ENCODE assay signal across 16 cellular contexts in the genomic region with DNA sequence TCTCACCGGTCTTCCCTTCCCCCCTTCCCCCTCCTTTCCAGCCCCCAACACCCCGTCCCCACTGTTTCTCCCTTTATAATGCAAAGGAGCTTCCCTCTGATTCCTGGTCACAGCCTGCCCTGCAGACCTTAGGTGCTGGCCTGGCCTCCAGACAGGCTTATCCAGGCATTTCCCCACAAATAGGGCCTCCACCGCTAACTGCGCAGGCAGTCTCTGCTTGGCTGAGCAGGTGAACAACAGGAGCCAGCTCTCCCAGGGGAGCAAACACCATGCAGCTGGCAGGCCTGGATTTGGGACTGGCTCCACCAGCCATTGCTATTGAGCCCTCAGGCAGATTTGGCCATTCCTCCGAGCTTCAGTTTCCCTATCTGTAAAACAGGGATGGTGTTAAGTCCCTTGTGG. TPM values are rescaled to one million over a fixed set of nuclear protein-coding genes. Genes with fewer than 3 reads are reported as not detected.
A peak's percentile ranks its signal among the peaks of the same experiment; 100 is the strongest.
DNase-seq lines count a peak whose midpoint lies in the region; ATAC-seq and TF ChIP-seq lines count a peak whose summit lies in the region.
"Had no signal": no experiment of that assay in that cellular context is flagged by ENCODE, and none has a peak within 500 bp of the region (broad histone marks: within the 10 kb centered on the region; RNA-seq: fewer than 3 reads in every experiment).

No MANE protein-coding gene starts in this region.

- no peaks in the 10 kb centered on the region for H3K9me3 Mint-ChIP-seq in HFFc6
- H3K9me3 Mint-ChIP-seq: activated naive CD8-positive, alpha-beta T cell treated with anti-CD3 and anti-CD28 coated beads, Interleukin-2, amount 50 U/mL, for 24 hours; T-helper 2 cell treated with Interferon-gamma antibody and Interleukin-4, amounts not matched to agents 5 μg/mL and 100 μg/mL, for 36 hours had no signal

- no peak overlapping the region for H3K27ac Mint-ChIP-seq in HFFc6
- H3K27ac Mint-ChIP-seq: activated naive CD8-positive, alpha-beta T cell treated with anti-CD3 and anti-CD28 coated beads, Interleukin-2, amount 50 U/mL, for 24 hours; B cell; T-helper 2 cell treated with Interferon-gamma antibody and Interleukin-4, amounts not matched to agents 5 μg/mL and 100 μg/mL, for 36 hours had no signal

- H3K27me3 ChIP-seq in iPS-18a (ENCODE audit: control insufficient read depth, insufficient read depth, low read length) = no peaks in the 10 kb centered on the region
- no peaks in the 10 kb centered on the region for H3K27me3 ChIP-seq in upper lobe of right lung

- H3K4me3 Mint-ChIP-seq in HFFc6 = no peak overlapping the region
- H3K4me3 Mint-ChIP-seq: activated naive CD8-positive, alpha-beta T cell treated with anti-CD3 and anti-CD28 coated beads, Interleukin-2, amount 50 U/mL, for 24 hours; B cell; T-helper 2 cell treated with Interferon-gamma antibody and Interleukin-4, amounts not matched to agents 5 μg/mL and 100 μg/mL, for 36 hours had no signal

- H3K36me3 Mint-ChIP-seq in HFFc6 (ENCODE audit: low read depth) = no peaks in the 10 kb centered on the region

- peak overlapping the region; percentile 90 for H3K27ac ChIP-seq in iPS-18a (ENCODE audit: low read length)
- H3K27ac ChIP-seq in upper lobe of right lung = peak overlapping the region; percentile 85

- ATAC-seq in Right ventricle myocardium inferior (no peak), upper lobe of right lung (no peak), GM21447 (IDR thresholded peaks at IDR 0.05; ENCODE audit: unreplicated experiment) (no peak)
- ATAC-seq: activated naive CD8-positive, alpha-beta T cell treated with anti-CD3 and anti-CD28 coated beads, Interleukin-2, amount 50 U/mL, for 24 hours had no signal

- H3K4me1 Mint-ChIP-seq in HFFc6 (ENCODE audit: low read depth) = peaks cover 25% of the 10 kb centered on the region

- intact Hi-C loops in cardiac septum (cut with DNase I) (no loop called here), Right ventricle myocardium inferior (cut with DNase I) (no loop called here), upper lobe of right lung (cut with DNase I) (no loop called here)

- no peak for TF ChIP-seq CTCF in upper lobe of right lung (IDR thresholded peaks at IDR 0.05)
- TF ChIP-seq CTCF in HFFc6 (IDR thresholded peaks at IDR 0.05) = no peak

- H3K4me3 ChIP-seq in iPS-18a (ENCODE audit: low read length) = peak overlapping the region; percentile 34
- H3K4me3 ChIP-seq in upper lobe of right lung = no peak overlapping the region

- DNase-seq in cardiac septum (ENCODE audit: low spot score) (peak; percentile 57), Right ventricle myocardium inferior (ENCODE audit: missing footprints) (no peak), NCI-H2171 treated with DMSO at 0.1 percent for 48 hours (lab: John Stamatoyannopoulos, UW) (peak; percentile 84), upper lobe of right lung (peak; percentile 31), SIG-M5 (lab: John Stamatoyannopoulos, UW) (no peak), HFFc6 (no peak)
- DNase-seq: activated naive CD8-positive, alpha-beta T cell treated with anti-CD3 and anti-CD28 coated beads, Interleukin-2, amount 50 U/mL, for 24 hours; dermis blood vessel endothelial cell; midbrain had no signal

- H3K4me1 ChIP-seq in iPS-18a (ENCODE audit: control insufficient read depth, low read depth, low read length) = peaks cover 46% of the 10 kb centered on the region
- peaks cover 17% of the 10 kb centered on the region for H3K4me1 ChIP-seq in upper lobe of right lung

- no peaks in the 10 kb centered on the region for H3K9me3 ChIP-seq in iPS-18a (ENCODE audit: control insufficient read depth, low read depth, low read length)
- no peaks in the 10 kb centered on the region for H3K9me3 ChIP-seq in upper lobe of right lung

- H3K9ac ChIP-seq in iPS-18a (ENCODE audit: low read length) = peak overlapping the region; percentile 33

- H3K27me3 Mint-ChIP-seq in HFFc6 (ENCODE audit: insufficient read depth) = peaks cover 12% of the 10 kb centered on the region; the same call in 1 of the 2 replicates

- H3K36me3 ChIP-seq in iPS-18a (ENCODE audit: control insufficient read depth, low read depth, low read length) (no peaks in the 10 kb centered on the region), upper lobe of right lung (no peaks in the 10 kb centered on the region)

RNA-seq across cellular contexts. Expression of gene SMIM41, which starts 46.0 kb away (rescaled TPM):
- total RNA-seq in cardiac septum (not detected), Right ventricle myocardium inferior (0.16 TPM), upper lobe of right lung (6.1 TPM)
- total RNA-seq in HFFc6 (2021; fragmentation: NEBNext Ultra II Directional; extraction: Animal tissue kit (Norgen Biotek cat#: 25700)) = not detected
- total RNA-seq: activated CD8-positive, alpha-beta memory T cell treated with anti-CD3 and anti-CD28 coated beads for 36 hours; B cell; dermis blood vessel endothelial cell; LHCN-M2; OCI-LY7 had no signal

RNA-seq across cellular contexts. Expression of gene ATG101, which starts 55.7 kb away (rescaled TPM):
- total RNA-seq in cardiac septum = 23.2 TPM
- 24.9 TPM for total RNA-seq in Right ventricle myocardium inferior
- 37.3 TPM for total RNA-seq in upper lobe of right lung
- 10 to 100 TPM; 62.1 to 73.6 (median 66.6) TPM for total RNA-seq in HFFc6 (2021; fragmentation: NEBNext Ultra II Directional; extraction: Animal tissue kit (Norgen Biotek cat#: 25700))

Comparison
In these comparisons a context has a peak if more than half of its experiments do, and no peak if none do; other contexts are left out.
1. DNase-seq: peak in cardiac septum (single experiment), NCI-H2171 treated with DMSO at 0.1 percent for 48 hours (single experiment) and upper lobe of right lung (single experiment); none in Right ventricle myocardium inferior (single experiment), SIG-M5 (single experiment) and HFFc6 (single experiment).